10 cellular contexts compared by ENCODE assay signal in genomic region chr4:62644372-62644771, GRCh38.
DNase-seq lines count a peak whose midpoint lies in the region; ATAC-seq and TF ChIP-seq lines count a peak whose summit lies in the region.
"Had no signal": no experiment of that assay in that cellular context is flagged by ENCODE, and none has a peak within 500 bp of the region (broad histone marks: within the 10 kb centered on the region; RNA-seq: fewer than 3 reads in every experiment).

No MANE protein-coding gene starts in this region.

- intact Hi-C loops in Panc1 (cut with micrococcal nuclease; ENCODE audit: unreplicated experiment), result no loop called here
- intact Hi-C loops in heart left ventricle (cut with DNase I), result no loop called here

- 14 to 32% (median 28%) methylated on average over 3 of the region's 3 CpGs for WGBS in heart left ventricle, 4 donors

- TF ChIP-seq CTCF in C4-2B (conservative IDR thresholded peaks at IDR 0.05) (peak; percentile 60), Panc1 (IDR thresholded peaks at IDR 0.05) (peak; percentile 41; the same call in 1 of the 2 replicates), heart left ventricle (IDR thresholded peaks at IDR 0.05) (peak in 9 of 12 donors; percentile 8 to 52 (median 28))

- H3K27ac Mint-ChIP-seq in T-cell, result no peak overlapping the region

- peaks cover 9 to 19% (median 10%) of the 10 kb centered on the region in 3 donors for H3K9me3 Mint-ChIP-seq in T-cell

- H3K4me3 ChIP-seq in Panc1 (ENCODE audit: low read depth in 2 of 2, low read length in 2 of 2) (no peak overlapping the region), heart left ventricle (no peak overlapping the region)

- H3K4me1 ChIP-seq in Panc1 (ENCODE audit: control insufficient read depth, insufficient read depth, low read length) (no peaks in the 10 kb centered on the region), heart left ventricle (no peaks in the 10 kb centered on the region)

- in situ Hi-C loops in Panc1 (cut with HindIII; ENCODE audit: low pct_unique_long_range_greater_than_20kb, low sequenced_read_pairs), result no loop called here

- no peak overlapping the region for H3K27ac ChIP-seq in C4-2B
- no peak overlapping the region for H3K27ac ChIP-seq in Panc1 (ENCODE audit: low read length)
- no peak overlapping the region for H3K27ac ChIP-seq in heart left ventricle

- no peak for TF ChIP-seq POLR2A in heart left ventricle (IDR thresholded peaks at IDR 0.05)

- H3K36me3 Mint-ChIP-seq in T-cell, result no peaks in the 10 kb centered on the region

- ATAC-seq in Panc1 (0 out of 2 replicates have a peak, but pooled peaks have one; percentile 48), heart left ventricle (peak in 3 of 4 donors; percentile 34 to 70 (median 55)), T-cell (replicated peaks in 1 of 4) (no peak), HG03196 (IDR thresholded peaks at IDR 0.05; ENCODE audit: unreplicated experiment) (no peak), HG03097 (IDR thresholded peaks at IDR 0.05; ENCODE audit: low FRiP score, unreplicated experiment) (no peak)

- H3K9me3 ChIP-seq in Panc1 (ENCODE audit: control insufficient read depth, insufficient read depth, low read depth, low read length) (no peaks in the 10 kb centered on the region), heart left ventricle (no peaks in the 10 kb centered on the region)

- H3K27me3 ChIP-seq in Panc1 (ENCODE audit: control insufficient read depth, insufficient read depth, low read length) (no peaks in the 10 kb centered on the region), heart left ventricle (no peaks in the 10 kb centered on the region)

- H3K36me3 ChIP-seq in Panc1 (ENCODE audit: control insufficient read depth, insufficient read depth, low read length), result no peaks in the 10 kb centered on the region
- no peaks in the 10 kb centered on the region for H3K36me3 ChIP-seq in heart left ventricle

- no peaks in the 10 kb centered on the region for H3K4me1 Mint-ChIP-seq in T-cell

- H3K27me3 Mint-ChIP-seq in T-cell, result no peaks in the 10 kb centered on the region

- BruUV-seq in Panc1 (replicated peaks; lab: Mats Ljungman, UMichigan), result no TSS peak

- CTCF ChIA-PET in Panc1 (lab: Charles Lee), result no interaction called here
- CTCF ChIA-PET in T-cell (lab: Charles Lee), result no interaction called here

- no peak overlapping the region for H3K4me3 Mint-ChIP-seq in T-cell

- DNase-seq in KG1 (lab: John Stamatoyannopoulos, UW) (peak; percentile 47), Panc1 (ENCODE audit: low read depth, low spot score) (no peak), heart left ventricle (peak in 1 of 5 donors; percentile 17), T-cell (no peak), AG08396 (ENCODE audit: low spot score) (no peak)
- DNase-seq: Calu3, cortex of kidney had no signal

- POLR2A ChIA-PET in Panc1 (lab: Charles Lee) (no interaction called here), T-cell (lab: Charles Lee) (no interaction called here)

Comparison
In these comparisons a context has a peak if more than half of its experiments do, and no peak if none do; other contexts are left out.
1. ATAC-seq: peak in Panc1 (single experiment) and heart left ventricle (3 of 4); none in T-cell (0 of 4), HG03196 (single experiment) and HG03097 (single experiment).
2. Peak in every context shown above with its lines, with median percentiles within 50 percentile points of each other: CTCF ChIP-seq.